8 cellular contexts compared by ENCODE assay signal in genomic region chr12:123141615-123142517, GRCh38. TPM values are rescaled to one million over a fixed set of nuclear protein-coding genes. Genes with fewer than 3 reads are reported as not detected.
DNase-seq lines count a peak whose midpoint lies in the region; ATAC-seq, FAIRE-seq and TF ChIP-seq lines count a peak whose summit lies in the region.

No MANE protein-coding gene starts in this region.

- no peak overlapping the region for H3K9ac ChIP-seq in skeletal muscle satellite cell (ENCODE audit: low read depth, low read length)

- FAIRE-seq in H54 (lab: Jason Lieb, UNC) (peak; percentile 88), D721Med (lab: Jason Lieb, UNC) (no peak)

- H3K4me2 ChIP-seq in skeletal muscle satellite cell (ENCODE audit: low read length): peak overlapping the region; percentile 55

- H3K36me3 ChIP-seq in left ventricle myocardium inferior: no peaks in the 10 kb centered on the region
- H3K36me3 ChIP-seq in skeletal muscle satellite cell (ENCODE audit: insufficient read depth, low read length): no peaks in the 10 kb centered on the region

- ATAC-seq in HG02870 (IDR thresholded peaks at IDR 0.05; ENCODE audit: unreplicated experiment) (no peak), HG03354 (IDR thresholded peaks at IDR 0.05; ENCODE audit: poor library complexity, severe bottlenecking, unreplicated experiment) (no peak)

- H3K27ac ChIP-seq in left ventricle myocardium inferior (replicated peaks): peak overlapping the region; percentile 88

- no peak for TF ChIP-seq CTCF in left ventricle myocardium inferior (IDR thresholded peaks at IDR 0.05; ENCODE audit: borderline replicate concordance)
- no peak for TF ChIP-seq CTCF in D721Med (IDR thresholded peaks at IDR 0.05; ENCODE audit: insufficient read depth, missing control alignments)

- H3K4me3 ChIP-seq in left ventricle myocardium inferior (peak overlapping the region; percentile 17), skeletal muscle satellite cell (ENCODE audit: low read length) (no peak overlapping the region)

- TF ChIP-seq POLR2A in H54 (IDR thresholded peaks at IDR 0.05; ENCODE audit: low read depth, low read length): no peak

- H3K9me3 ChIP-seq in left ventricle myocardium inferior (replicated peaks) (no peaks in the 10 kb centered on the region), skeletal muscle satellite cell (replicated peaks; ENCODE audit: low read length) (no peaks in the 10 kb centered on the region)

- DNase-seq in H54 (ENCODE audit: insufficient read length, low spot score) (peak; percentile 48), T1000 (lab: John Stamatoyannopoulos, UW) (peak; percentile 24), left ventricle myocardium inferior (peak; percentile 51), D721Med (ENCODE audit: insufficient read length, low spot score) (no peak), NCI-H510A (lab: John Stamatoyannopoulos, UW) (no peak)

- H3K27me3 ChIP-seq in left ventricle myocardium inferior (ENCODE audit: low read depth) (no peaks in the 10 kb centered on the region), skeletal muscle satellite cell (ENCODE audit: control insufficient read depth, insufficient read depth, low read length) (no peaks in the 10 kb centered on the region)

- intact Hi-C loops in left ventricle myocardium inferior (cut with micrococcal nuclease): no loop called here

- peaks cover 68% of the 10 kb centered on the region for H3K4me1 ChIP-seq in left ventricle myocardium inferior
- H3K4me1 ChIP-seq in skeletal muscle satellite cell (ENCODE audit: control insufficient read depth, insufficient read depth, low read length): peaks cover 34% of the 10 kb centered on the region

RNA-seq across cellular contexts. Expression of gene PITPNM2, which starts 9.0 kb away (rescaled TPM):
- total RNA-seq in left ventricle myocardium inferior: 18.4 TPM
- 5.0 and 7.9 TPM in 2 replicates for total RNA-seq in skeletal muscle satellite cell (2012; rRNA removed)

Comparison
In these comparisons a context has a peak if more than half of its experiments do, and no peak if none do; other contexts are left out.
1. DNase-seq: peak in H54 (single experiment), T1000 (single experiment) and left ventricle myocardium inferior (single experiment); none in D721Med (single experiment) and NCI-H510A (single experiment).